ENCODE assay signal across 29 cellular contexts in genomic region chr9:68963416-68963815, GRCh38. TPM values are rescaled to one million over a fixed set of nuclear protein-coding genes. Genes with fewer than 3 reads are reported as not detected.
"Had no signal": no experiment of that assay in that cellular context is flagged by ENCODE, and none has a peak within 500 bp of the region (broad histone marks: within the 10 kb centered on the region; RNA-seq: fewer than 3 reads in every experiment).

No MANE protein-coding gene starts in this region.

- H3K27me3 ChIP-seq: dorsolateral prefrontal cortex, gastrocnemius medialis, heart right ventricle, left lung, right lobe of liver, testis, tibial nerve had no signal

- FAIRE-seq: endometrium had no signal

- H3K4me1 ChIP-seq: gastrocnemius medialis, psoas muscle, right lobe of liver, testis had no signal

- DNase-seq: cortex of kidney; dorsolateral prefrontal cortex; effector CD8-positive, alpha-beta T cell; gastrocnemius medialis; heart right ventricle; islet precursor cell; left lung; lower lobe of right lung; naive thymus-derived CD4-positive, alpha-beta T cell; nephron progenitor cell; psoas muscle; retina; right lobe of liver; stimulated activated CD4-positive, alpha-beta T cell treated with anti-CD3 and anti-CD28 coated beads, Interleukin-2, amount 100 ng/mL, for 24 hours; stimulated activated CD4-positive, alpha-beta T cell treated with anti-CD3 and anti-CD28 coated beads, Interleukin-4, amount 100 ng/mL, for 4 hours; stimulated activated naive B cell treated with anti-CD40 and anti-IgM and Interleukin-4, amounts not matched to agents 10 μg/mL and 1 μg/mL and 100 μg/mL, for 72 hours; stimulated activated naive CD8-positive, alpha-beta T cell treated with anti-CD3 and anti-CD28 coated beads, Interleukin-15, amount 100 ng/mL, for 72 hours; testis had no signal

- H3K27ac ChIP-seq: gastrocnemius medialis, lower lobe of right lung, psoas muscle, right lobe of liver, testis had no signal

- H3K9me3 ChIP-seq: gastrocnemius medialis, heart right ventricle, left lung, lower lobe of right lung, psoas muscle, right lobe of liver, testis, tibial nerve had no signal

- H3K9me3 Mint-ChIP-seq: memory B cell; stimulated activated naive B cell treated with anti-CD40 and anti-IgM and Interleukin-4, amounts not matched to agents 10 μg/mL and 1 μg/mL and 100 μg/mL, for 72 hours; stimulated activated naive CD8-positive, alpha-beta T cell treated with anti-CD3 and anti-CD28 coated beads, Interleukin-15, amount 100 ng/mL, for 72 hours had no signal

- H3K27ac Mint-ChIP-seq: mesothelial cell of epicardium; naive thymus-derived CD4-positive, alpha-beta T cell; nephron progenitor cell; stimulated activated naive B cell treated with anti-CD40 and anti-IgM and Interleukin-4, amounts not matched to agents 10 μg/mL and 1 μg/mL and 100 μg/mL, for 72 hours; stimulated activated naive CD8-positive, alpha-beta T cell treated with anti-CD3 and anti-CD28 coated beads, Interleukin-15, amount 100 ng/mL, for 72 hours had no signal

- H3K36me3 ChIP-seq: gastrocnemius medialis, heart right ventricle, left lung, lower lobe of right lung, right lobe of liver, tibial nerve had no signal

- H3K4me3 ChIP-seq: dorsolateral prefrontal cortex, gastrocnemius medialis, heart right ventricle, left lung, lower lobe of right lung, psoas muscle, right lobe of liver, testis, tibial nerve had no signal

- ATAC-seq: esophagus mucosa; gastrocnemius medialis; naive thymus-derived CD4-positive, alpha-beta T cell; psoas muscle; right lobe of liver; stimulated activated naive B cell treated with anti-CD40 and anti-IgM and Interleukin-4, amounts not matched to agents 10 μg/mL and 1 μg/mL and 100 μg/mL, for 72 hours; stimulated activated naive CD8-positive, alpha-beta T cell treated with anti-CD3 and anti-CD28 coated beads, Interleukin-15, amount 100 ng/mL, for 72 hours had no signal

RNA-seq across cellular contexts. Expression of gene PRKACG, which starts 50.5 kb away (rescaled TPM):
- total RNA-seq: chondrocyte; dorsolateral prefrontal cortex; esophagus mucosa; fibroblast of lung; gastrocnemius medialis; heart right ventricle; left lung; lower lobe of right lung; mesothelial cell of epicardium; naive thymus-derived CD4-positive, alpha-beta T cell; osteoblast; psoas muscle; right lobe of liver; skeletal muscle tissue; subcutaneous adipose tissue; tibial nerve; urinary bladder had no signal
- polyA plus RNA-seq: fibroblast of lung; heart right ventricle; naive thymus-derived CD4-positive, alpha-beta T cell; psoas muscle; urinary bladder had no signal
